8 cellular contexts compared by ENCODE assay signal in the genomic region with DNA sequence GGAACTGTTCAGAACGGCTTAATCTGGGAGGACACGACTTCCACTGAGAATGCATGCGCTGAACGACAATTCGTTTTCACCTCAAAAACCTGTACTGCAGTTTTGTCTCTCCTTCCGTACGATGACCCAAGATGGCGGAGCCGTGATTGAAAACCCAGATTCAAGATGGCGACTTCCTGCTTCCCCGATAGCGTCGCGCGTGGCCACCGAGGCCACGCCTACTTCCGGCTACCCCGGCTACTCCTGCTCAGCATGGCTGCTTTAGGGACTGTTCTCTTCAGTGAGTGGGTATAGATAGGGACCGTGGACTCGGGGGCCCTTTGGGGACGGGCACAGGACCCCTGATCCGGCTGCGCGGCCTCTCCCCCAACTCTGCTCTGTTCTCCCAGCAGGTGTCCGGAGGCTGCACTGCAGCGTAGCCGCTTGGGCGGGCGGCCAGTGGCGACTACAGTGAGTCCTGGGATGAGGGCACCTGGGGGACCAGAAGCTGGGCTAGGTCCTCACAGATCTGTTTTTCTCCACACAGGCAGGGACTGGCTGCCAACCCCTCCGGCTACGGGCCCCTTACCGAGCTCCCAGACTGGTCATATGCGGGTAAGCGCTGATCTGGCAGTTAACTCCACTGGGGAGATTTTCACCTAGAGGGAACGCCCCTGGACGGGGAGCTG. TPM values are rescaled to one million over a fixed set of nuclear protein-coding genes. Genes with fewer than 3 reads are reported as not detected.
A peak's percentile ranks its signal among the peaks of the same experiment; 100 is the strongest.
DNase-seq lines count a peak whose midpoint lies in the region; ATAC-seq and TF ChIP-seq lines count a peak whose summit lies in the region.

A gene (plus strand): TSS at position 227 of the 668 bp plus-strand sequence. CDS start 26 bp downstream, at position 253.

- peak within 1 kb of the TSS; percentile 72 for H3K4me2 ChIP-seq in Loucy (ENCODE audit: low read depth, low read length, poor library complexity, severe bottlenecking)

- H3K36me3 ChIP-seq in Loucy (ENCODE audit: insufficient read depth, low read length) (peaks cover 2% of the 10 kb centered on the region; the same call in 1 of the 2 replicates), RWPE2 (ENCODE audit: low read depth) (peaks cover 37% of the 10 kb centered on the region), stomach smooth muscle (ENCODE audit: control insufficient read depth in 2 of 2, insufficient read depth in 2 of 2, low read length in 2 of 2) (peaks cover 6 to 10% of the 10 kb centered on the region in 2 donors)

- peaks cover 3% of the 10 kb centered on the region for H3K36me3 Mint-ChIP-seq in neural crest cell (ENCODE audit: low read depth)

- H3K27me3 Mint-ChIP-seq in neural crest cell (ENCODE audit: low read depth), result no peaks in the 10 kb centered on the region

- H3K9me2 ChIP-seq in Loucy (replicated peaks; ENCODE audit: low read depth, low read length), result no peaks in the 10 kb centered on the region

- no peaks in the 10 kb centered on the region for H3K9me3 Mint-ChIP-seq in neural crest cell

- DNase-seq in EL (peak; percentile 89), GOT3 (lab: John Stamatoyannopoulos, UW) (peak; percentile 19), RWPE2 (ENCODE audit: low spot score) (peak; percentile 90), fibroblast of the aortic adventitia (ENCODE audit: low read depth) (peak; percentile 84), neural crest cell (ENCODE audit: low read depth, low spot score) (peak; percentile 73)
- DNase-seq in activated effector memory CD4-positive, alpha-beta T cell treated with Interleukin-2 at 50 U/mL for 16 hours, result peak; percentile 87

- TF ChIP-seq CTCF in Loucy (conservative IDR thresholded peaks at IDR 0.05; ENCODE audit: low read length) (no peak), RWPE2 (IDR thresholded peaks at IDR 0.05; ENCODE audit: poor library complexity, severe bottlenecking) (no peak), fibroblast of the aortic adventitia (IDR thresholded peaks at IDR 0.05; ENCODE audit: insufficient read depth, low read length) (no peak), neural crest cell (conservative IDR thresholded peaks at IDR 0.05) (no peak)

- peak within 1 kb of the TSS; percentile 97 for H3K27ac Mint-ChIP-seq in neural crest cell (ENCODE audit: unreplicated experiment)

- H2AFZ ChIP-seq in Loucy (ENCODE audit: low read length), result peak within 1 kb of the TSS; percentile 87

- H3K4me1 ChIP-seq in Loucy (ENCODE audit: insufficient read depth, low read length, poor library complexity, severe bottlenecking) (peaks cover 13% of the 10 kb centered on the region), RWPE2 (ENCODE audit: insufficient read depth, poor library complexity, severe bottlenecking) (peaks cover 12% of the 10 kb centered on the region), stomach smooth muscle (ENCODE audit: control insufficient read depth, insufficient read depth, low read length) (peaks cover 7% of the 10 kb centered on the region)

- no peaks in the 10 kb centered on the region for H4K20me1 ChIP-seq in Loucy (ENCODE audit: insufficient read depth, low read length, poor library complexity, severe bottlenecking)

- no peaks in the 10 kb centered on the region for H3F3A ChIP-seq in Loucy (ENCODE audit: low read depth)

- H3K79me2 ChIP-seq in Loucy (ENCODE audit: insufficient read depth, low read length), result peaks cover 13% of the 10 kb centered on the region

- H3K4me3 ChIP-seq in Loucy (ENCODE audit: low read length, poor library complexity, severe bottlenecking) (peak within 1 kb of the TSS; percentile 95), RWPE2 (ENCODE audit: severe bottlenecking) (peak within 1 kb of the TSS; percentile 55), fibroblast of the aortic adventitia (ENCODE audit: low read depth, low read length) (peak within 1 kb of the TSS; percentile 92), stomach smooth muscle (ENCODE audit: low read length in 2 of 2) (peak within 1 kb of the TSS; percentile 93 to 98)

- peak within 1 kb of the TSS; percentile 90 for H3K9ac ChIP-seq in Loucy (ENCODE audit: low read depth, low read length, poor library complexity, severe bottlenecking)
- peak within 1 kb of the TSS; percentile 78 to 95 for H3K9ac ChIP-seq in stomach smooth muscle (ENCODE audit: low read length in 2 of 2)

- H3K4me1 Mint-ChIP-seq in neural crest cell, result peaks cover 24% of the 10 kb centered on the region

- peak within 1 kb of the TSS; percentile 92 for H3K4me3 Mint-ChIP-seq in neural crest cell

- peak; percentile 84 for ATAC-seq in RWPE2 (ENCODE audit: low read depth)

- H3K27ac ChIP-seq in RWPE2 (ENCODE audit: poor library complexity, severe bottlenecking) (peak within 1 kb of the TSS; percentile 56), stomach smooth muscle (ENCODE audit: low read length) (peak within 1 kb of the TSS; percentile 58)

- H3K9me3 ChIP-seq in Loucy (ENCODE audit: insufficient read depth, low read depth, low read length), result no peaks in the 10 kb centered on the region
- H3K9me3 ChIP-seq in RWPE2 (ENCODE audit: severe bottlenecking), result no peaks in the 10 kb centered on the region
- H3K9me3 ChIP-seq in stomach smooth muscle (ENCODE audit: control insufficient read depth in 2 of 2, low read length in 2 of 2), result no peaks in the 10 kb centered on the region

- H3K27me3 ChIP-seq in Loucy (ENCODE audit: insufficient read depth, low read length, poor library complexity, severe bottlenecking), result no peaks in the 10 kb centered on the region
- no peaks in the 10 kb centered on the region for H3K27me3 ChIP-seq in RWPE2 (ENCODE audit: insufficient read depth, poor library complexity, severe bottlenecking)
- no peaks in the 10 kb centered on the region for H3K27me3 ChIP-seq in stomach smooth muscle (ENCODE audit: control insufficient read depth in 1 of 2, insufficient read depth in 2 of 2, low read length in 2 of 2)

RNA-seq across cellular contexts. Expression of the gene that starts here (rescaled TPM):
- total RNA-seq in fibroblast of the aortic adventitia (ENCODE audit: low replicate concordance) (14.2 and 69.9 TPM in 2 replicates), neural crest cell (117 and 137 TPM in 2 replicates)

Comparison
In these comparisons a context has a peak if more than half of its experiments do, and no peak if none do; other contexts are left out.
1. Peak in every context shown above with its lines: DNase-seq, ATAC-seq, H3K4me3 ChIP-seq and H3K27ac ChIP-seq.
2. DNase-seq: peak in every context shown above with its lines; median percentile 90 in RWPE2; 89 in EL; 87 in activated effector memory CD4-positive, alpha-beta T cell treated with Interleukin-2 at 50 U/mL for 16 hours; 84 in fibroblast of the aortic adventitia; 73 in neural crest cell; 19 in GOT3.